Comparison of ENCODE assay signal across 13 cellular contexts in the genomic region with DNA sequence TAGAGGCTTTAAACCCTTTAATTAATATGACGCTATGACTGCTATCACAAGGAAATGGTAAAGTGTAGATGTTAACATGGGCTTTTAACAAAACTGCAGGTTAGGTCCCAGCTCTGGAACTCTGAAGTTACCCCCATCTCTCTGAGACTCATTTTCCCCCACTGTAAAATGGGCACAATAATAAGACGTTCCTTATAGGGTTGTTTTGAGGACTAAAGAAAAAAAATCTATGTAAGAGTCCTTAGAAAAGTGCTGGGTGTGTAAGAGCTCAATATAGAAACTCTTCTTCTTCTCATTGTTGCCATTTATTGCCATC. TPM values are rescaled to one million over a fixed set of nuclear protein-coding genes. Genes with fewer than 3 reads are reported as not detected.
DNase-seq lines count a peak whose midpoint lies in the region; ATAC-seq, FAIRE-seq and TF ChIP-seq lines count a peak whose summit lies in the region.
"Had no signal": no experiment of that assay in that cellular context is flagged by ENCODE, and none has a peak within 500 bp of the region (broad histone marks: within the 10 kb centered on the region; RNA-seq: fewer than 3 reads in every experiment).

No MANE protein-coding gene starts in this region.

- 4% methylated on average over 2 of the region's 2 CpGs for WGBS in A549 (ENCODE audit: missing lambda C conversion rate)

- TF ChIP-seq CTCF in A549 (IDR thresholded peaks at IDR 0.05) (no peak), VCaP (conservative IDR thresholded peaks at IDR 0.05) (peak; percentile 29)

- CTCF ChIA-PET in A549 (lab: Yijun Ruan, JAX): interaction anchor here (0.6 to 5.3 kb wide), 51 partner anchors 9 to 722 kb away, joined by 3 to 63 read pairs (median 4); no protein-coding TSS in a partner anchor

- POLR2A ChIA-PET in A549 (lab: Yijun Ruan, JAX): no interaction called here

- TF ChIP-seq POLR2A in A549 (IDR thresholded peaks at IDR 0.05; ENCODE audit: low read length): no peak

- H3K4me2 ChIP-seq in A549: peak overlapping the region; percentile 63; the same call in 1 of the 3 replicates

- DNase-seq in A549 (ENCODE audit: low read depth in 1 of 2, low spot score in 1 of 2): no peak
- no peak for DNase-seq in kidney glomerular epithelial cell (lab: John Stamatoyannopoulos, UW)
- DNase-seq in NCI-H524 (lab: John Stamatoyannopoulos, UW): no peak
- no peak for DNase-seq in OCI-M1 (lab: John Stamatoyannopoulos, UW)

- no peak for TF ChIP-seq RAD21 in A549 (conservative IDR thresholded peaks at IDR 0.05 in 1 of 2, IDR thresholded peaks at IDR 0.05 in 1 of 2)

- ATAC-seq in A549 (no peak), GM19351 (IDR thresholded peaks at IDR 0.05; ENCODE audit: unreplicated experiment) (peak; percentile 16), HG02970 (IDR thresholded peaks at IDR 0.05; ENCODE audit: low FRiP score, unreplicated experiment) (peak; percentile 11), GM19328 (IDR thresholded peaks at IDR 0.05; ENCODE audit: unreplicated experiment) (no peak)

- H3K4me1 ChIP-seq in A549: no peaks in the 10 kb centered on the region
- H3K4me1 ChIP-seq: colonic mucosa, uterus had no signal

- H3K9me3 ChIP-seq in A549: no peaks in the 10 kb centered on the region
- H3K9me3 ChIP-seq: colonic mucosa, mucosa of descending colon, neutrophil, uterus had no signal

- no peak for FAIRE-seq in A549 (lab: Jason Lieb, UNC)

- H3K27ac ChIP-seq in A549: no peak overlapping the region
- H3K27ac ChIP-seq in VCaP: no peak overlapping the region
- H3K27ac ChIP-seq: colonic mucosa, neutrophil, uterus had no signal

- H3K4me3 ChIP-seq in A549: no peak overlapping the region
- H3K4me3 ChIP-seq: colonic mucosa, mucosa of descending colon, uterus had no signal

- no peak for TF ChIP-seq EP300 in A549 (IDR thresholded peaks at IDR 0.05)

TF ChIP-seq in A549, 52 proteins besides CTCF, POLR2A, EP300 and RAD21:
- no peak for TF ChIP-seq JUN (IDR thresholded peaks at IDR 0.05)
- TF ChIP-seq CHD2 (IDR thresholded peaks at IDR 0.05; ENCODE audit: low read length, partially characterized antibody): no peak
- no peak for TF ChIP-seq JUNB (IDR thresholded peaks at IDR 0.05)
- no peak for TF ChIP-seq KDM5A (IDR thresholded peaks at IDR 0.05)
- no peak for TF ChIP-seq ZFP36 (IDR thresholded peaks at IDR 0.05; ENCODE audit: borderline replicate concordance, partially characterized antibody)

RNA-seq across cellular contexts. Expression of a gene that starts 45.8 kb away (rescaled TPM):
- 1.2 and 1.6 TPM in 2 replicates for polyA plus RNA-seq in A549 (2011; rRNA removed)
- polyA plus RNA-seq in A549 (2012; cell fraction: cytosol; rRNA removed): 0.21 and 0.33 TPM in 2 replicates
- 0.28 and 0.33 TPM in 2 replicates for polyA plus RNA-seq in A549 (2012; cell fraction: nucleus; rRNA removed)
- 0.45 to 0.63 TPM (median 0.50 TPM) in 3 replicates for polyA plus RNA-seq in A549 (2017; fragmentation: RNase III; extraction: RNeasy Plus Mini Kit Qiagen cat#74134 plus additional on column Dnase treatment)
- polyA minus RNA-seq in A549 (2011; rRNA and poly(A)+ RNA removed): 1.2 and 2.1 TPM in 2 replicates
- polyA plus RNA-seq: CD4-positive, alpha-beta memory T cell had no signal

Comparison
In these comparisons a context has a peak if more than half of its experiments do, and no peak if none do; other contexts are left out.
1. ATAC-seq: peak in GM19351 (single experiment) and HG02970 (single experiment); none in A549 (0 of 2) and GM19328 (single experiment).